ENCODE assay signal across 17 cellular contexts in genomic region chr7:106644999-106645398, GRCh38. TPM values are rescaled to one million over a fixed set of nuclear protein-coding genes. Genes with fewer than 3 reads are reported as not detected.
A peak's percentile ranks its signal among the peaks of the same experiment; 100 is the strongest.
DNase-seq lines count a peak whose midpoint lies in the region; ATAC-seq and TF ChIP-seq lines count a peak whose summit lies in the region.
"Had no signal": no experiment of that assay in that cellular context is flagged by ENCODE, and none has a peak within 500 bp of the region (broad histone marks: within the 10 kb centered on the region; RNA-seq: fewer than 3 reads in every experiment).

No MANE protein-coding gene starts in this region.

- no peak overlapping the region for H3K4me3 Mint-ChIP-seq in memory B cell
- H3K4me3 Mint-ChIP-seq: effector memory CD8-positive, alpha-beta T cell; WTC11 had no signal

- H3K27ac ChIP-seq in Karpas-422 (ENCODE audit: low read length): no peak overlapping the region
- H3K27ac ChIP-seq: ovary, suprapubic skin had no signal

- intact Hi-C loops in lower leg skin (cut with DNase I; ENCODE audit: low total_unique reads): no loop called here

- TF ChIP-seq CTCF in lower leg skin (IDR thresholded peaks at IDR 0.05): no peak

- H3K9me3 ChIP-seq in Karpas-422 (ENCODE audit: low read length): no peaks in the 10 kb centered on the region
- H3K9me3 ChIP-seq: ovary, suprapubic skin had no signal

- peaks cover 2% of the 10 kb centered on the region for H3K27me3 Mint-ChIP-seq in memory B cell

- no peaks in the 10 kb centered on the region for H3K36me3 ChIP-seq in Karpas-422 (ENCODE audit: insufficient read depth, low read length)
- H3K36me3 ChIP-seq: ovary, suprapubic skin had no signal

- peaks cover 2% of the 10 kb centered on the region for H3K36me3 Mint-ChIP-seq in memory B cell
- H3K36me3 Mint-ChIP-seq: WTC11 had no signal

- H3K9me2 ChIP-seq in Karpas-422 (replicated peaks; ENCODE audit: insufficient read depth, low read length): no peaks in the 10 kb centered on the region

- H3K27me3 ChIP-seq in Karpas-422 (ENCODE audit: low read length): no peaks in the 10 kb centered on the region
- H3K27me3 ChIP-seq: ovary, suprapubic skin had no signal

- TF ChIP-seq POLR2A in lower leg skin (IDR thresholded peaks at IDR 0.05): no peak

- no peak overlapping the region for H3K9ac ChIP-seq in Karpas-422 (ENCODE audit: low read length)

- H3K4me2 ChIP-seq in Karpas-422 (ENCODE audit: low read depth, low read length, poor library complexity, severe bottlenecking): no peak overlapping the region

- no peaks in the 10 kb centered on the region for H3K4me1 ChIP-seq in Karpas-422 (ENCODE audit: low read length)

- no peak overlapping the region for H2AFZ ChIP-seq in Karpas-422 (ENCODE audit: low read length)

- 73 to 84% methylated on average over 1 of the region's 1 CpG for WGBS in lower leg skin, 2 donors

- H3K9me3 Mint-ChIP-seq in memory B cell: peaks cover 2% of the 10 kb centered on the region

- H3K79me2 ChIP-seq in Karpas-422 (ENCODE audit: low read length): no peaks in the 10 kb centered on the region

- H4K20me1 ChIP-seq in Karpas-422 (ENCODE audit: insufficient read depth, low read depth, low read length): no peaks in the 10 kb centered on the region

- peaks cover 10% of the 10 kb centered on the region for H3K4me1 Mint-ChIP-seq in memory B cell
- H3K4me1 Mint-ChIP-seq: WTC11 had no signal

- H3K27ac Mint-ChIP-seq in memory B cell: no peak overlapping the region
- H3K27ac Mint-ChIP-seq: WTC11 had no signal

- ATAC-seq in GM18511 (IDR thresholded peaks at IDR 0.05; ENCODE audit: unreplicated experiment) (peak; percentile 57), memory B cell (ENCODE audit: low read depth) (peak; percentile 86), HG02642 (IDR thresholded peaks at IDR 0.05; ENCODE audit: poor library complexity, unreplicated experiment) (no peak), GM18873 (IDR thresholded peaks at IDR 0.05; ENCODE audit: low FRiP score, unreplicated experiment) (no peak)
- ATAC-seq: effector memory CD8-positive, alpha-beta T cell; WTC11 had no signal

- H3K4me3 ChIP-seq in Karpas-422 (ENCODE audit: low read length) (no peak overlapping the region), lower leg skin (ENCODE audit: low read depth, poor library complexity, severe bottlenecking) (no peak overlapping the region)
- H3K4me3 ChIP-seq: ovary, suprapubic skin had no signal

- DNase-seq in Karpas-422 (peak; percentile 46), SIG-M5 (lab: John Stamatoyannopoulos, UW) (peak; percentile 12), memory B cell (ENCODE audit: low spot score in 2 of 2) (no peak), dermis blood vessel endothelial cell (no peak), lower leg skin (ENCODE audit: low spot score in 2 of 2) (no peak)
- DNase-seq: activated effector memory CD4-positive, alpha-beta T cell treated with Interleukin-2 at 50 U/mL for 16 hours; COR-L47; effector memory CD8-positive, alpha-beta T cell; NCI-H1930; NCI-H510A; ovary; stimulated activated CD4-positive, alpha-beta T cell treated with anti-CD3 and anti-CD28 coated beads, Interleukin-4, amount 100 ng/mL, for 1 hour had no signal

RNA-seq across cellular contexts. Expression of gene CCDC71L, which starts 16.0 kb away (rescaled TPM):
- total RNA-seq in Karpas-422 (2014; rRNA removed; shearing (Covaris generic); ENCODE audit: low replicate concordance): 18.7 and 31.0 TPM in 2 replicates
- total RNA-seq in dermis blood vessel endothelial cell (73.2 and 99.6 TPM in 2 replicates), lower leg skin (10 to 100 TPM in 1 of 4 donors, 1 to 10 TPM in 3; 3.0 to 13.4 (median 8.3) TPM)

Comparison
In these comparisons a context has a peak if more than half of its experiments do, and no peak if none do; other contexts are left out.
1. ATAC-seq: peak in GM18511 (single experiment) and memory B cell (single experiment); none in HG02642 (single experiment) and GM18873 (single experiment).
2. DNase-seq: peak in Karpas-422 (single experiment) and SIG-M5 (single experiment); none in memory B cell (0 of 2), dermis blood vessel endothelial cell (single experiment) and lower leg skin (0 of 2).